ENCODE assay signal across 1 cellular context in genomic region chr19:39341122-39341719, GRCh38.
TF ChIP-seq lines count a peak whose summit lies in the region.

No MANE protein-coding gene starts in this region.

TF ChIP-seq in endothelial cell of umbilical vein, 7 proteins besides CTCF, POLR2A, EP300 and RAD21:
- TF ChIP-seq MAX (IDR thresholded peaks at IDR 0.05; ENCODE audit: insufficient read depth, insufficient read length) (no peak), MYC (IDR thresholded peaks at IDR 0.05; ENCODE audit: low read depth, low read length) (no peak), JUN (IDR thresholded peaks at IDR 0.05; ENCODE audit: borderline replicate concordance, insufficient read depth, insufficient read length, low read depth) (no peak), GATA2 (IDR thresholded peaks at IDR 0.05; ENCODE audit: insufficient read depth, insufficient read length, low read depth, low read length) (no peak), POLR2AphosphoS5 (IDR thresholded peaks at IDR 0.05; ENCODE audit: insufficient read depth, low read depth, low read length) (no peak), FOS (IDR thresholded peaks at IDR 0.05; ENCODE audit: borderline replicate concordance, insufficient read depth, low read length) (no peak), EZH2 (IDR thresholded peaks at IDR 0.05; ENCODE audit: borderline replicate concordance, low read depth, low read length, severe bottlenecking) (no peak)
TF ChIP-seq in endothelial cell of umbilical vein: peak in this region for 0.
